In genomic region chr9:136840140-136840876, GRCh38 we compare ENCODE assay signal across 11 cellular contexts. TPM values are rescaled to one million over a fixed set of nuclear protein-coding genes. Genes with fewer than 3 reads are reported as not detected.
DNase-seq lines count a peak whose midpoint lies in the region; ATAC-seq, FAIRE-seq and TF ChIP-seq lines count a peak whose summit lies in the region.
"Had no signal": no experiment of that assay in that cellular context is flagged by ENCODE, and none has a peak within 500 bp of the region (broad histone marks: within the 10 kb centered on the region; RNA-seq: fewer than 3 reads in every experiment).

No MANE protein-coding gene starts in this region.

- no peaks in the 10 kb centered on the region for H3F3A ChIP-seq in GM23248 (ENCODE audit: insufficient read depth)

- H3K79me2 ChIP-seq in HepG2 (ENCODE audit: insufficient read depth, low read length) (no peaks in the 10 kb centered on the region), GM23248 (ENCODE audit: insufficient read depth) (no peaks in the 10 kb centered on the region)

- ATAC-seq in HepG2 (no peak), right lobe of liver (no peak)

- H3K9ac ChIP-seq in HepG2 (ENCODE audit: insufficient read depth, low read depth, low read length) (no peak overlapping the region), GM23248 (no peak overlapping the region)

- no peak for DNase-seq in HepG2 (ENCODE audit: low spot score)
- DNase-seq in right lobe of liver, result no peak
- DNase-seq in SHP77 treated with DMSO at 0.1 percent for 48 hours (lab: John Stamatoyannopoulos, UW), result peak; percentile 3
- peak; percentile 44 for DNase-seq in left kidney (ENCODE audit: low read depth, low spot score)
- no peak for DNase-seq in GM23248
- no peak for DNase-seq in adrenal gland
- no peak for DNase-seq in Ammon's horn (ENCODE audit: low spot score)
- DNase-seq in amniotic stem cell (lab: John Stamatoyannopoulos, UW), result no peak
- DNase-seq: activated CD4-positive, alpha-beta T cell treated with anti-CD3 and anti-CD28 coated beads for 1 hour; activated gamma-delta T cell treated with Interleukin-2 at 50 U/mL for 16 hours; CD4-positive, alpha-beta memory T cell had no signal

- H3K4me2 ChIP-seq in HepG2 (ENCODE audit: low read depth, low read length), result no peak overlapping the region
- no peak overlapping the region for H3K4me2 ChIP-seq in GM23248 (ENCODE audit: unreplicated experiment)

- no peaks in the 10 kb centered on the region for H3K9me2 ChIP-seq in GM23248 (ENCODE audit: insufficient read depth)

- no peak for FAIRE-seq in HepG2 (lab: Jason Lieb, UNC)

- H4K20me1 ChIP-seq in HepG2 (ENCODE audit: insufficient read depth, low read length) (no peaks in the 10 kb centered on the region), GM23248 (ENCODE audit: insufficient read depth) (no peaks in the 10 kb centered on the region)

- in situ Hi-C loops in HepG2 (cut with HindIII; ENCODE audit: extremely low pct_ligation_motif_present, low pct_unique_long_range_greater_than_20kb) (loop anchor here (10.0 kb wide), 1 partner anchor 194 kb away; the partner anchor contains the start of gene FUT7), GM23248 (cut with MboI) (no loop called here)

- H3K4me3 ChIP-seq in HepG2 (replicated peaks in 1 of 3; ENCODE audit: insufficient read depth in 1 of 3, low read depth in 2 of 3, low read length in 3 of 3) (no peak overlapping the region), right lobe of liver (no peak overlapping the region), GM23248 (no peak overlapping the region), adrenal gland (no peak overlapping the region)

- H3K27me3 ChIP-seq in HepG2 (ENCODE audit: control insufficient read depth in 1 of 2, insufficient read depth in 2 of 2, low read length in 2 of 2) (no peaks in the 10 kb centered on the region), right lobe of liver (no peaks in the 10 kb centered on the region), GM23248 (replicated peaks; ENCODE audit: insufficient read depth) (0 out of 2 replicates have a peak, but pooled peaks cover 3% of the 10 kb centered on the region), adrenal gland (no peaks in the 10 kb centered on the region)

- H3K36me3 ChIP-seq in HepG2 (replicated peaks in 1 of 2; ENCODE audit: control insufficient read depth in 1 of 2, insufficient read depth in 2 of 2, low read length in 2 of 2) (peaks cover 10% of the 10 kb centered on the region in 2 experiments; a peak in 3 of 5 replicates), right lobe of liver (no peaks in the 10 kb centered on the region), GM23248 (ENCODE audit: low read depth) (no peaks in the 10 kb centered on the region), adrenal gland (replicated peaks in 1 of 2) (peaks cover 0 to 14% of the 10 kb centered on the region in 2 donors)

- H3K9me3 ChIP-seq in HepG2 (ENCODE audit: low read length) (no peaks in the 10 kb centered on the region), right lobe of liver (no peaks in the 10 kb centered on the region), GM23248 (ENCODE audit: low read depth) (no peaks in the 10 kb centered on the region), adrenal gland (replicated peaks in 1 of 3) (no peaks in the 10 kb centered on the region)

- TF ChIP-seq CTCF in HepG2 (CRISPR knock-in tag; IDR thresholded peaks at IDR 0.05) (no peak), right lobe of liver (IDR thresholded peaks at IDR 0.05) (no peak), adrenal gland (IDR thresholded peaks at IDR 0.05) (no peak)

- H3K27ac ChIP-seq in HepG2 (ENCODE audit: extremely low read length, insufficient read depth, low read length), result peak overlapping the region; percentile 62
- H3K27ac ChIP-seq in right lobe of liver, result peak overlapping the region in 1 of 3 donors; percentile 51
- no peak overlapping the region for H3K27ac ChIP-seq in GM23248
- peak overlapping the region in 2 of 5 donors; percentile 34 to 88 for H3K27ac ChIP-seq in adrenal gland

- intact Hi-C loops in HepG2 (cut with micrococcal nuclease; ENCODE audit: unreplicated experiment) (no loop called here), right lobe of liver (cut with DNase I) (no loop called here), adrenal gland (cut with DNase I) (loop anchor here (10.0 kb wide), 2 partner anchors 46 to 104 kb away; partner anchors contain the start of genes C8G (in 1 of the 2), CCDC183 (in 1 of the 2), FBXW5 (in 1 of the 2) and TMEM141 (in 1 of the 2))

- no peak for TF ChIP-seq EP300 in HepG2 (IDR thresholded peaks at IDR 0.05; ENCODE audit: low read depth in 2 of 2, low read length in 2 of 2)
- no peak for TF ChIP-seq EP300 in HepG2 (CRISPR knock-in tag; IDR thresholded peaks at IDR 0.05; ENCODE audit: borderline replicate concordance)

- 0 out of 4 replicates have a peak, but pooled peaks of 1 of the 2 experiments have one; percentile 12 for TF ChIP-seq POLR2A in HepG2 (IDR thresholded peaks at IDR 0.05; ENCODE audit: insufficient read depth in 1 of 2, low read depth in 2 of 2, low read length in 2 of 2)
- no peak for TF ChIP-seq POLR2A in right lobe of liver (IDR thresholded peaks at IDR 0.05)
- no peak for TF ChIP-seq POLR2A in adrenal gland (IDR thresholded peaks at IDR 0.05)

- CTCF ChIA-PET in HepG2 (lab: Yijun Ruan, JAX; ENCODE audit: low intra/inter-chr PET ratio, low total read pairs), result interaction anchor here (0.9 kb wide), 1 partner anchor 48 kb away, joined by 3 read pairs; no protein-coding TSS in a partner anchor

- H3K4me1 ChIP-seq in HepG2 (ENCODE audit: insufficient read depth, low read length), result peaks cover 41% of the 10 kb centered on the region
- peaks cover 0 to 28% (median 6%) of the 10 kb centered on the region in 4 donors for H3K4me1 ChIP-seq in right lobe of liver
- H3K4me1 ChIP-seq in GM23248 (ENCODE audit: insufficient read depth), result peaks cover 13% of the 10 kb centered on the region
- peaks cover 17 to 35% of the 10 kb centered on the region in 2 donors for H3K4me1 ChIP-seq in adrenal gland (replicated peaks in 1 of 2)

- H2AFZ ChIP-seq in HepG2 (ENCODE audit: low read length), result no peak overlapping the region
- no peak overlapping the region for H2AFZ ChIP-seq in GM23248

- POLR2A ChIA-PET in HepG2 (lab: Yijun Ruan, JAX), result interaction anchor here (1.5 kb wide), 1 partner anchor 46 kb away, joined by 3 read pairs; the partner anchor contains the start of gene TRAF2

- no peak for TF ChIP-seq RAD21 in HepG2 (CRISPR knock-in tag; IDR thresholded peaks at IDR 0.05)

- TSS peak; percentile 80 for BruUV-seq in HepG2 (replicated peaks; lab: Mats Ljungman, UMichigan)

- WGBS in HepG2 (ENCODE audit: low lambda C conversion rate), result 94% methylated on average over 18 of the region's 32 CpGs
- WGBS in right lobe of liver (ENCODE audit: insufficient coverage, low coverage, low lambda C conversion rate, missing lambda C conversion rate), result 89% methylated on average over 7 of the region's 32 CpGs
- WGBS in GM23248 (ENCODE audit: low coverage in 1 of 2, low lambda C conversion rate in 2 of 2, missing lambda C conversion rate in 2 of 2), 2 experiments, result 67 to 68% methylated on average over 27 to 30 of the region's 32 CpGs
- 71 to 83% (median 75%) methylated on average over 18 to 32 of the region's 32 CpGs for WGBS in adrenal gland, 4 donors

RNA-seq across cellular contexts. Expression of gene AJM1, which starts 2.0 kb away (rescaled TPM):
- total RNA-seq in HepG2 (2016; rRNA removed; fragmentation: Illumina TruSeq; extraction: Trizol), result 0.48 and 1.1 TPM in 2 replicates
- 0.61 and 0.71 TPM in 2 replicates for total RNA-seq in HepG2 (2016; cell fraction: cytosol; rRNA removed; fragmentation: Illumina TruSeq; extraction: Trizol; ENCODE audit: low read depth)
- total RNA-seq in HepG2 (2016; cell fraction: insoluble cytoplasmic fraction; rRNA removed; fragmentation: Illumina TruSeq; extraction: Trizol), result 0.30 and 1.00 TPM in 2 replicates
- total RNA-seq in HepG2 (2016; cell fraction: membrane; rRNA removed; fragmentation: Illumina TruSeq; extraction: Trizol), result 0.59 and 0.90 TPM in 2 replicates
- total RNA-seq in HepG2 (2016; cell fraction: nucleus; rRNA removed; fragmentation: Illumina TruSeq; extraction: Trizol), result 1.0 TPM in 2 replicates
- polyA plus RNA-seq in HepG2 (2011; rRNA removed), result 1.2 and 1.4 TPM in 2 replicates
- polyA plus RNA-seq in HepG2 (2011; cell fraction: cytosol; rRNA removed), result 0.45 and 0.97 TPM in 2 replicates
- 22.1 and 27.9 TPM in 2 replicates for polyA plus RNA-seq in HepG2 (2011; cell fraction: nucleus; rRNA removed)
- 2.2 TPM in 2 replicates for polyA plus RNA-seq in HepG2 (2012)
- 0.40 and 0.78 TPM in 2 replicates for polyA plus RNA-seq in HepG2 (2016; cell fraction: cytosol; fragmentation: Illumina TruSeq; extraction: Trizol; ENCODE audit: low read depth)
- 0.61 and 0.74 TPM in 2 replicates for polyA plus RNA-seq in HepG2 (2016; cell fraction: insoluble cytoplasmic fraction; fragmentation: Illumina TruSeq; extraction: Trizol; ENCODE audit: low read depth)
- polyA plus RNA-seq in HepG2 (2016; cell fraction: membrane; fragmentation: Illumina TruSeq; extraction: Trizol; ENCODE audit: low read depth), result 0.52 and 0.76 TPM in 2 replicates
- polyA plus RNA-seq in HepG2 (2016; cell fraction: nucleus; fragmentation: Illumina TruSeq; extraction: Trizol; ENCODE audit: insufficient read depth, low read depth), result 4.1 and 4.6 TPM in 2 replicates
- 0.77 and 1.1 TPM in 2 replicates for polyA minus RNA-seq in HepG2 (2011; rRNA and poly(A)+ RNA removed; ENCODE audit: low replicate concordance)
- 1.5 and 1.8 TPM in 2 replicates for polyA minus RNA-seq in HepG2 (2011; cell fraction: cytosol; rRNA and poly(A)+ RNA removed)
- polyA minus RNA-seq in HepG2 (2011; cell fraction: nucleus; rRNA and poly(A)+ RNA removed), result 3.0 and 3.3 TPM in 2 replicates
- total RNA-seq in right lobe of liver, result 1 to 10 TPM; 1.7 to 2.8 (median 2.6) TPM
- 0.89 and 1.4 TPM in 2 replicates for total RNA-seq in GM23248 (2014; rRNA removed; shearing (Covaris generic))
- polyA plus RNA-seq in GM23248 (2016; fragmentation: Nextera tagmentation; extraction: Ambion mirVana), result 1.1 and 1.4 TPM in 2 replicates
- total RNA-seq in adrenal gland, result 1 to 10 TPM in 7 of 8 donors, under 1 TPM in 1; 0.42 to 7.1 (median 3.8) TPM
- polyA plus RNA-seq in adrenal gland, result 10 to 100 TPM in 1 of 3 donors, 1 to 10 TPM in 1, under 1 TPM in 1; 0.33 to 13.7 (median 3.2) TPM

RNA-seq across cellular contexts. Expression of gene PHPT1, which starts 8.9 kb away (rescaled TPM):
- total RNA-seq in HepG2 (2016; rRNA removed; fragmentation: Illumina TruSeq; extraction: Trizol) (155 and 192 TPM in 2 replicates), right lobe of liver (10 to 100 TPM; 30.5 to 66.6 (median 49.3) TPM), adrenal gland (100 to 1,000 TPM in 6 of 8 donors, 10 to 100 TPM in 2; 73.9 to 267 (median 166) TPM)
- 102 and 115 TPM in 2 replicates for total RNA-seq in HepG2 (2016; cell fraction: cytosol; rRNA removed; fragmentation: Illumina TruSeq; extraction: Trizol; ENCODE audit: low read depth)
- total RNA-seq in HepG2 (2016; cell fraction: insoluble cytoplasmic fraction; rRNA removed; fragmentation: Illumina TruSeq; extraction: Trizol), result 166 and 201 TPM in 2 replicates
- total RNA-seq in HepG2 (2016; cell fraction: membrane; rRNA removed; fragmentation: Illumina TruSeq; extraction: Trizol), result 119 and 147 TPM in 2 replicates
- 76.8 and 86.8 TPM in 2 replicates for total RNA-seq in HepG2 (2016; cell fraction: nucleus; rRNA removed; fragmentation: Illumina TruSeq; extraction: Trizol)
- polyA plus RNA-seq in HepG2 (2011; rRNA removed) (184 and 189 TPM in 2 replicates), GM23248 (2016; fragmentation: Nextera tagmentation; extraction: Ambion mirVana) (295 and 302 TPM in 2 replicates), adrenal gland (100 to 1,000 TPM in 2 of 3 donors, 10 to 100 TPM in 1; 75.8 to 330 (median 214) TPM)
- 184 and 289 TPM in 2 replicates for polyA plus RNA-seq in HepG2 (2011; cell fraction: cytosol; rRNA removed)
- 352 and 483 TPM in 2 replicates for polyA plus RNA-seq in HepG2 (2011; cell fraction: nucleus; rRNA removed)
- 109 and 121 TPM in 2 replicates for polyA plus RNA-seq in HepG2 (2012)
- polyA plus RNA-seq in HepG2 (2016; cell fraction: cytosol; fragmentation: Illumina TruSeq; extraction: Trizol; ENCODE audit: low read depth), result 97.4 and 122 TPM in 2 replicates
- polyA plus RNA-seq in HepG2 (2016; cell fraction: insoluble cytoplasmic fraction; fragmentation: Illumina TruSeq; extraction: Trizol; ENCODE audit: low read depth), result 136 and 146 TPM in 2 replicates
- 95.2 and 109 TPM in 2 replicates for polyA plus RNA-seq in HepG2 (2016; cell fraction: membrane; fragmentation: Illumina TruSeq; extraction: Trizol; ENCODE audit: low read depth)
- polyA plus RNA-seq in HepG2 (2016; cell fraction: nucleus; fragmentation: Illumina TruSeq; extraction: Trizol; ENCODE audit: insufficient read depth, low read depth), result 167 and 176 TPM in 2 replicates
- 32.0 and 34.3 TPM in 2 replicates for polyA minus RNA-seq in HepG2 (2011; rRNA and poly(A)+ RNA removed; ENCODE audit: low replicate concordance)
- 21.5 and 26.7 TPM in 2 replicates for polyA minus RNA-seq in HepG2 (2011; cell fraction: cytosol; rRNA and poly(A)+ RNA removed)
- polyA minus RNA-seq in HepG2 (2011; cell fraction: nucleus; rRNA and poly(A)+ RNA removed), result 33.4 and 39.9 TPM in 2 replicates
- 71.1 and 84.6 TPM in 2 replicates for total RNA-seq in GM23248 (2014; rRNA removed; shearing (Covaris generic))

RNA-seq across cellular contexts. Expression of gene MAMDC4, which starts 11.8 kb away (rescaled TPM):
- total RNA-seq in HepG2 (2016; rRNA removed; fragmentation: Illumina TruSeq; extraction: Trizol) (1.2 and 6.0 TPM in 2 replicates), right lobe of liver (10 to 100 TPM in 4 of 6 experiments, 1 to 10 TPM in 2; 5.7 to 27.9 (median 22.5) TPM), adrenal gland (10 to 100 TPM in 1 of 8 donors, 1 to 10 TPM in 7; 1.3 to 13.8 (median 4.3) TPM)
- 1.7 and 2.2 TPM in 2 replicates for total RNA-seq in HepG2 (2016; cell fraction: cytosol; rRNA removed; fragmentation: Illumina TruSeq; extraction: Trizol; ENCODE audit: low read depth)
- 1.0 and 7.5 TPM in 2 replicates for total RNA-seq in HepG2 (2016; cell fraction: insoluble cytoplasmic fraction; rRNA removed; fragmentation: Illumina TruSeq; extraction: Trizol)
- total RNA-seq in HepG2 (2016; cell fraction: membrane; rRNA removed; fragmentation: Illumina TruSeq; extraction: Trizol), result 0.83 and 1.1 TPM in 2 replicates
- 7.7 and 10.7 TPM in 2 replicates for total RNA-seq in HepG2 (2016; cell fraction: nucleus; rRNA removed; fragmentation: Illumina TruSeq; extraction: Trizol)
- polyA plus RNA-seq in HepG2 (2011; rRNA removed) (6.8 and 7.9 TPM in 2 replicates), GM23248 (2016; fragmentation: Nextera tagmentation; extraction: Ambion mirVana) (0.35 and 0.43 TPM in 2 replicates), adrenal gland (10 to 100 TPM in 2 of 3 donors, under 1 TPM in 1; 0.57 to 30.6 (median 11.6) TPM)
- 1.2 and 2.6 TPM in 2 replicates for polyA plus RNA-seq in HepG2 (2011; cell fraction: cytosol; rRNA removed)
- 170 and 232 TPM in 2 replicates for polyA plus RNA-seq in HepG2 (2011; cell fraction: nucleus; rRNA removed)
- polyA plus RNA-seq in HepG2 (2012), result 6.5 and 6.7 TPM in 2 replicates
- 0.48 and 0.49 TPM in 2 replicates for polyA plus RNA-seq in HepG2 (2016; cell fraction: cytosol; fragmentation: Illumina TruSeq; extraction: Trizol; ENCODE audit: low read depth)
- polyA plus RNA-seq in HepG2 (2016; cell fraction: insoluble cytoplasmic fraction; fragmentation: Illumina TruSeq; extraction: Trizol; ENCODE audit: low read depth), result 1.2 and 1.3 TPM in 2 replicates
- polyA plus RNA-seq in HepG2 (2016; cell fraction: membrane; fragmentation: Illumina TruSeq; extraction: Trizol; ENCODE audit: low read depth), result 0.57 and 0.68 TPM in 2 replicates
- 32.1 and 33.9 TPM in 2 replicates for polyA plus RNA-seq in HepG2 (2016; cell fraction: nucleus; fragmentation: Illumina TruSeq; extraction: Trizol; ENCODE audit: insufficient read depth, low read depth)
- 0.96 and 2.4 TPM in 2 replicates for polyA minus RNA-seq in HepG2 (2011; rRNA and poly(A)+ RNA removed; ENCODE audit: low replicate concordance)
- 0.69 and 1.2 TPM in 2 replicates for polyA minus RNA-seq in HepG2 (2011; cell fraction: cytosol; rRNA and poly(A)+ RNA removed)
- 8.8 and 10.9 TPM in 2 replicates for polyA minus RNA-seq in HepG2 (2011; cell fraction: nucleus; rRNA and poly(A)+ RNA removed)
- 1.1 and 2.3 TPM in 2 replicates for total RNA-seq in GM23248 (2014; rRNA removed; shearing (Covaris generic))
- polyA plus RNA-seq: CD4-positive, alpha-beta memory T cell had no signal

RNA-seq across cellular contexts. Expression of gene EDF1, which starts 25.8 kb away (rescaled TPM):
- total RNA-seq in HepG2 (2016; rRNA removed; fragmentation: Illumina TruSeq; extraction: Trizol) (379 and 474 TPM in 2 replicates), right lobe of liver (100 to 1,000 TPM; 216 to 486 (median 227) TPM), adrenal gland (100 to 1,000 TPM; 228 to 516 (median 411) TPM)
- 152 and 180 TPM in 2 replicates for total RNA-seq in HepG2 (2016; cell fraction: cytosol; rRNA removed; fragmentation: Illumina TruSeq; extraction: Trizol; ENCODE audit: low read depth)
- 390 and 529 TPM in 2 replicates for total RNA-seq in HepG2 (2016; cell fraction: insoluble cytoplasmic fraction; rRNA removed; fragmentation: Illumina TruSeq; extraction: Trizol)
- total RNA-seq in HepG2 (2016; cell fraction: membrane; rRNA removed; fragmentation: Illumina TruSeq; extraction: Trizol), result 186 and 193 TPM in 2 replicates
- total RNA-seq in HepG2 (2016; cell fraction: nucleus; rRNA removed; fragmentation: Illumina TruSeq; extraction: Trizol), result 157 and 160 TPM in 2 replicates
- polyA plus RNA-seq in HepG2 (2011; rRNA removed) (235 and 269 TPM in 2 replicates), GM23248 (2016; fragmentation: Nextera tagmentation; extraction: Ambion mirVana) (567 and 586 TPM in 2 replicates), adrenal gland (1,000 to 10,000 TPM in 2 of 3 donors, 100 to 1,000 TPM in 1; 649 to 1,113 (median 1,099) TPM)
- polyA plus RNA-seq in HepG2 (2011; cell fraction: cytosol; rRNA removed), result 392 and 430 TPM in 2 replicates
- 129 and 177 TPM in 2 replicates for polyA plus RNA-seq in HepG2 (2011; cell fraction: nucleus; rRNA removed)
- polyA plus RNA-seq in HepG2 (2012), result 257 and 326 TPM in 2 replicates
- polyA plus RNA-seq in HepG2 (2016; cell fraction: cytosol; fragmentation: Illumina TruSeq; extraction: Trizol; ENCODE audit: low read depth), result 191 and 202 TPM in 2 replicates
- polyA plus RNA-seq in HepG2 (2016; cell fraction: insoluble cytoplasmic fraction; fragmentation: Illumina TruSeq; extraction: Trizol; ENCODE audit: low read depth), result 553 and 620 TPM in 2 replicates
- polyA plus RNA-seq in HepG2 (2016; cell fraction: membrane; fragmentation: Illumina TruSeq; extraction: Trizol; ENCODE audit: low read depth), result 198 and 200 TPM in 2 replicates
- polyA plus RNA-seq in HepG2 (2016; cell fraction: nucleus; fragmentation: Illumina TruSeq; extraction: Trizol; ENCODE audit: insufficient read depth, low read depth), result 307 and 322 TPM in 2 replicates
- 34.3 and 99.7 TPM in 2 replicates for polyA minus RNA-seq in HepG2 (2011; rRNA and poly(A)+ RNA removed; ENCODE audit: low replicate concordance)
- polyA minus RNA-seq in HepG2 (2011; cell fraction: cytosol; rRNA and poly(A)+ RNA removed), result 87.8 and 91.0 TPM in 2 replicates
- 84.2 and 94.6 TPM in 2 replicates for polyA minus RNA-seq in HepG2 (2011; cell fraction: nucleus; rRNA and poly(A)+ RNA removed)
- 299 and 305 TPM in 2 replicates for total RNA-seq in GM23248 (2014; rRNA removed; shearing (Covaris generic))

RNA-seq across cellular contexts. Expression of gene RABL6, which starts 32.6 kb away (rescaled TPM):
- 66.4 and 81.5 TPM in 2 replicates for total RNA-seq in HepG2 (2016; rRNA removed; fragmentation: Illumina TruSeq; extraction: Trizol)
- total RNA-seq in HepG2 (2016; cell fraction: cytosol; rRNA removed; fragmentation: Illumina TruSeq; extraction: Trizol; ENCODE audit: low read depth), result 37.0 and 38.7 TPM in 2 replicates
- total RNA-seq in HepG2 (2016; cell fraction: insoluble cytoplasmic fraction; rRNA removed; fragmentation: Illumina TruSeq; extraction: Trizol), result 54.7 and 84.6 TPM in 2 replicates
- 88.7 and 91.1 TPM in 2 replicates for total RNA-seq in HepG2 (2016; cell fraction: membrane; rRNA removed; fragmentation: Illumina TruSeq; extraction: Trizol)
- 50.3 and 58.9 TPM in 2 replicates for total RNA-seq in HepG2 (2016; cell fraction: nucleus; rRNA removed; fragmentation: Illumina TruSeq; extraction: Trizol)
- 125 and 139 TPM in 2 replicates for polyA plus RNA-seq in HepG2 (2011; rRNA removed)
- polyA plus RNA-seq in HepG2 (2011; cell fraction: cytosol; rRNA removed), result 72.4 and 105 TPM in 2 replicates
- 222 and 282 TPM in 2 replicates for polyA plus RNA-seq in HepG2 (2011; cell fraction: nucleus; rRNA removed)
- polyA plus RNA-seq in HepG2 (2012), result 114 and 126 TPM in 2 replicates
- 45.2 and 45.6 TPM in 2 replicates for polyA plus RNA-seq in HepG2 (2016; cell fraction: cytosol; fragmentation: Illumina TruSeq; extraction: Trizol; ENCODE audit: low read depth)
- 68.3 and 84.3 TPM in 2 replicates for polyA plus RNA-seq in HepG2 (2016; cell fraction: insoluble cytoplasmic fraction; fragmentation: Illumina TruSeq; extraction: Trizol; ENCODE audit: low read depth)
- 80.1 and 85.2 TPM in 2 replicates for polyA plus RNA-seq in HepG2 (2016; cell fraction: membrane; fragmentation: Illumina TruSeq; extraction: Trizol; ENCODE audit: low read depth)
- polyA plus RNA-seq in HepG2 (2016; cell fraction: nucleus; fragmentation: Illumina TruSeq; extraction: Trizol; ENCODE audit: insufficient read depth, low read depth), result 135 and 137 TPM in 2 replicates
- polyA minus RNA-seq in HepG2 (2011; rRNA and poly(A)+ RNA removed; ENCODE audit: low replicate concordance), result 117 and 139 TPM in 2 replicates
- 60.1 and 64.7 TPM in 2 replicates for polyA minus RNA-seq in HepG2 (2011; cell fraction: cytosol; rRNA and poly(A)+ RNA removed)
- 67.3 and 68.4 TPM in 2 replicates for polyA minus RNA-seq in HepG2 (2011; cell fraction: nucleus; rRNA and poly(A)+ RNA removed)
- total RNA-seq in right lobe of liver, result 10 to 100 TPM in 4 of 6 experiments, 1 to 10 TPM in 2; 8.0 to 14.8 (median 12.4) TPM
- total RNA-seq in GM23248 (2014; rRNA removed; shearing (Covaris generic)), result 74.4 and 81.1 TPM in 2 replicates
- polyA plus RNA-seq in GM23248 (2016; fragmentation: Nextera tagmentation; extraction: Ambion mirVana), result 21.6 and 22.0 TPM in 2 replicates
- 10 to 100 TPM; 46.2 to 82.0 (median 61.0) TPM for total RNA-seq in adrenal gland
- polyA plus RNA-seq in adrenal gland, result 100 to 1,000 TPM in 1 of 3 donors, 10 to 100 TPM in 2; 24.0 to 150 (median 71.1) TPM

Comparison
In these comparisons a context has a peak if more than half of its experiments do, and no peak if none do; other contexts are left out.
1. DNase-seq: peak in SHP77 treated with DMSO at 0.1 percent for 48 hours (single experiment) and left kidney (single experiment); none in HepG2 (single experiment), right lobe of liver (0 of 3), GM23248 (single experiment), adrenal gland (0 of 7), Ammon's horn (single experiment) and amniotic stem cell (single experiment).
2. intact Hi-C loops: an anchor here in adrenal gland (10.0 kb wide); none called in HepG2 and right lobe of liver.